9 cellular contexts compared by ENCODE assay signal in genomic region chr2:129876576-129876975, GRCh38.
DNase-seq lines count a peak whose midpoint lies in the region; ATAC-seq lines count a peak whose summit lies in the region.
"Had no signal": no experiment of that assay in that cellular context is flagged by ENCODE, and none has a peak within 500 bp of the region (broad histone marks: within the 10 kb centered on the region; RNA-seq: fewer than 3 reads in every experiment).

No MANE protein-coding gene starts in this region.

- CTCF ChIA-PET in activated CD4-positive, alpha-beta T cell treated with anti-CD3 and anti-CD28 coated beads for 36 hours (lab: Charles Lee) = interaction anchor here (0.8 to 1.3 kb wide), 2 partner anchors 9 to 31 kb away, joined by 3 to 4 read pairs; no protein-coding TSS in a partner anchor

- intact Hi-C loops in activated CD4-positive, alpha-beta T cell treated with anti-CD3 and anti-CD28 coated beads for 36 hours (cut with DNase I, micrococcal nuclease) = loop anchor here in 1 of 2 experiments (2.0 to 10.0 kb wide), 5 partner anchors 306 to 1852 kb away; partner anchors contain the start of genes GPR148, IMP4, MZT2B and SAP130

- DNase-seq in activated CD4-positive, alpha-beta T cell treated with anti-CD3 and anti-CD28 coated beads for 36 hours = no peak
- no peak for DNase-seq in activated CD4-positive, alpha-beta T cell treated with anti-CD3 and anti-CD28 coated beads, Interleukin-2, amount 50 U/mL, for 1 hour
- DNase-seq in left kidney (ENCODE audit: low read depth, low spot score) (peak; percentile 32), AG20443 (ENCODE audit: low spot score) (no peak), T1000 (lab: John Stamatoyannopoulos, UW) (no peak)
- DNase-seq: DMS153 had no signal

- POLR2A ChIA-PET in activated CD4-positive, alpha-beta T cell treated with anti-CD3 and anti-CD28 coated beads for 36 hours (lab: Charles Lee) = no interaction called here

- no peaks in the 10 kb centered on the region for H3K27me3 Mint-ChIP-seq in activated CD4-positive, alpha-beta T cell treated with anti-CD3 and anti-CD28 coated beads for 36 hours
- H3K27me3 Mint-ChIP-seq in activated naive CD8-positive, alpha-beta T cell = no peaks in the 10 kb centered on the region

- H3K9me3 Mint-ChIP-seq in activated CD4-positive, alpha-beta T cell treated with anti-CD3 and anti-CD28 coated beads for 36 hours (ENCODE audit: low read depth) = no peaks in the 10 kb centered on the region
- H3K9me3 Mint-ChIP-seq in activated naive CD8-positive, alpha-beta T cell (ENCODE audit: low read depth) = no peaks in the 10 kb centered on the region

- H3K27ac Mint-ChIP-seq in activated CD4-positive, alpha-beta T cell treated with anti-CD3 and anti-CD28 coated beads for 36 hours = peak overlapping the region; percentile 87
- H3K27ac Mint-ChIP-seq in activated naive CD8-positive, alpha-beta T cell = peak overlapping the region; percentile 81

- H3K4me1 Mint-ChIP-seq in activated CD4-positive, alpha-beta T cell treated with anti-CD3 and anti-CD28 coated beads for 36 hours = peaks cover 11% of the 10 kb centered on the region
- peaks cover 13% of the 10 kb centered on the region for H3K4me1 Mint-ChIP-seq in activated naive CD8-positive, alpha-beta T cell (ENCODE audit: low read depth)

- ATAC-seq in activated CD4-positive, alpha-beta T cell treated with anti-CD3 and anti-CD28 coated beads for 36 hours = no peak
- ATAC-seq in HG03097 (IDR thresholded peaks at IDR 0.05; ENCODE audit: low FRiP score, unreplicated experiment) = no peak

- H3K27ac ChIP-seq in temporal lobe (ENCODE audit: low read depth, low read length) = peak overlapping the region; percentile 51

- H3K4me3 Mint-ChIP-seq in activated CD4-positive, alpha-beta T cell treated with anti-CD3 and anti-CD28 coated beads for 36 hours = peak overlapping the region; percentile 87
- H3K4me3 Mint-ChIP-seq in activated naive CD8-positive, alpha-beta T cell = peak overlapping the region; percentile 95

- no peaks in the 10 kb centered on the region for H3K36me3 Mint-ChIP-seq in activated CD4-positive, alpha-beta T cell treated with anti-CD3 and anti-CD28 coated beads for 36 hours (ENCODE audit: low read depth)
- no peaks in the 10 kb centered on the region for H3K36me3 Mint-ChIP-seq in activated naive CD8-positive, alpha-beta T cell
